Comparison of ENCODE assay signal across 1 cellular context in genomic region chr13:75968103-75968838, GRCh38.
TF ChIP-seq lines count a peak whose summit lies in the region.

No MANE protein-coding gene starts in this region.

TF ChIP-seq in GM23338, 12 proteins besides CTCF, POLR2A, EP300 and RAD21:
- TF ChIP-seq ZNF462 (CRISPR knock-in tag; IDR thresholded peaks at IDR 0.05), result no peak
- no peak for TF ChIP-seq EZH2 (IDR thresholded peaks at IDR 0.05; ENCODE audit: low read depth, unreplicated experiment)
- no peak for TF ChIP-seq JUNB (IDR thresholded peaks at IDR 0.05; ENCODE audit: unreplicated experiment)
- no peak for TF ChIP-seq STAT1 (IDR thresholded peaks at IDR 0.05; ENCODE audit: unreplicated experiment)
- no peak for TF ChIP-seq POLR2AphosphoS5 (IDR thresholded peaks at IDR 0.05; ENCODE audit: low read depth)
- no peak for TF ChIP-seq NANOG (IDR thresholded peaks at IDR 0.05; ENCODE audit: borderline replicate concordance)
- TF ChIP-seq EZH2phosphoT487 (IDR thresholded peaks at IDR 0.05; ENCODE audit: unreplicated experiment), result no peak
- TF ChIP-seq ETS1 (IDR thresholded peaks at IDR 0.05), result no peak
